ENCODE assay signal across 8 cellular contexts in genomic region chr2:98455494-98455976, GRCh38. TPM values are rescaled to one million over a fixed set of nuclear protein-coding genes. Genes with fewer than 3 reads are reported as not detected.
DNase-seq lines count a peak whose midpoint lies in the region; ATAC-seq and TF ChIP-seq lines count a peak whose summit lies in the region.

No MANE protein-coding gene starts in this region.

- H3K79me2 ChIP-seq in osteoblast (ENCODE audit: insufficient read depth, low read length) = peaks cover 72% of the 10 kb centered on the region

- peak overlapping the region in 3 of 5 experiments; percentile 25 to 70 (median 37) for H3K27ac Mint-ChIP-seq in brain

- no peaks in the 10 kb centered on the region for H3K27me3 Mint-ChIP-seq in brain

- ATAC-seq in GM19397 (IDR thresholded peaks at IDR 0.05; ENCODE audit: unreplicated experiment) = peak; percentile 46

- H3K4me1 ChIP-seq in osteoblast (ENCODE audit: insufficient read depth, low read length) = peaks cover 34% of the 10 kb centered on the region

- peak; percentile 66 to 73 for DNase-seq in AML-193 (lab: John Stamatoyannopoulos, UW)
- peak; percentile 68 to 72 for DNase-seq in Kasumi-1 (lab: John Stamatoyannopoulos, UW)
- DNase-seq in osteoblast (ENCODE audit: insufficient read length, low spot score, missing footprints) = no peak
- no peak for DNase-seq in NCI-H510A treated with DMSO at 0.1 percent for 48 hours (lab: John Stamatoyannopoulos, UW)
- DNase-seq in inferior parietal cortex (ENCODE audit: extremely low spot score) = no peak
- no peak for DNase-seq in NCI-H1105 (lab: John Stamatoyannopoulos, UW)

- H3K36me3 ChIP-seq in osteoblast (ENCODE audit: insufficient read depth, low read length) = no peaks in the 10 kb centered on the region

- peaks cover 25% of the 10 kb centered on the region for H3K36me3 Mint-ChIP-seq in brain

- no peak overlapping the region for H3K4me3 ChIP-seq in osteoblast (ENCODE audit: insufficient read depth, low read length)

- H3K4me3 Mint-ChIP-seq in brain = no peak overlapping the region

- H3K27ac ChIP-seq in osteoblast (ENCODE audit: low read depth, low read length) = peak overlapping the region; percentile 71

- no peaks in the 10 kb centered on the region for H3K9me3 Mint-ChIP-seq in brain

- no peak for TF ChIP-seq CTCF in brain (conservative IDR thresholded peaks at IDR 0.05)
- no peak for TF ChIP-seq CTCF in osteoblast (IDR thresholded peaks at IDR 0.05; ENCODE audit: extremely low read depth, low read depth, low read length)

- H3K27me3 ChIP-seq in osteoblast (ENCODE audit: insufficient read depth, low read length) = no peaks in the 10 kb centered on the region

- peak overlapping the region; percentile 10 for H2AFZ ChIP-seq in osteoblast (ENCODE audit: low read length)

- H3K9me3 ChIP-seq in osteoblast (ENCODE audit: low read depth, low read length) = no peaks in the 10 kb centered on the region

- peak overlapping the region; percentile 27 for H3K4me2 ChIP-seq in osteoblast (ENCODE audit: insufficient read depth, low read length)

- H4K20me1 ChIP-seq in osteoblast (ENCODE audit: insufficient read depth, low read length) = peaks cover 27% of the 10 kb centered on the region

- H3K4me1 Mint-ChIP-seq in brain = peaks cover 71% of the 10 kb centered on the region

RNA-seq across cellular contexts. Expression of gene INPP4A, which starts 10.9 kb away (rescaled TPM):
- 11.1 TPM for polyA plus RNA-seq in brain (ENCODE audit: insufficient read depth, low read depth, low replicate concordance)
- total RNA-seq in osteoblast = 25.7 and 25.9 TPM in 2 replicates

Comparison
In these comparisons a context has a peak if more than half of its experiments do, and no peak if none do; other contexts are left out.
1. DNase-seq: peak in AML-193 (2 of 2) and Kasumi-1 (2 of 2); none in osteoblast (single experiment), NCI-H510A treated with DMSO at 0.1 percent for 48 hours (single experiment), inferior parietal cortex (single experiment) and NCI-H1105 (single experiment).